13 cellular contexts compared by ENCODE assay signal in the genomic region with DNA sequence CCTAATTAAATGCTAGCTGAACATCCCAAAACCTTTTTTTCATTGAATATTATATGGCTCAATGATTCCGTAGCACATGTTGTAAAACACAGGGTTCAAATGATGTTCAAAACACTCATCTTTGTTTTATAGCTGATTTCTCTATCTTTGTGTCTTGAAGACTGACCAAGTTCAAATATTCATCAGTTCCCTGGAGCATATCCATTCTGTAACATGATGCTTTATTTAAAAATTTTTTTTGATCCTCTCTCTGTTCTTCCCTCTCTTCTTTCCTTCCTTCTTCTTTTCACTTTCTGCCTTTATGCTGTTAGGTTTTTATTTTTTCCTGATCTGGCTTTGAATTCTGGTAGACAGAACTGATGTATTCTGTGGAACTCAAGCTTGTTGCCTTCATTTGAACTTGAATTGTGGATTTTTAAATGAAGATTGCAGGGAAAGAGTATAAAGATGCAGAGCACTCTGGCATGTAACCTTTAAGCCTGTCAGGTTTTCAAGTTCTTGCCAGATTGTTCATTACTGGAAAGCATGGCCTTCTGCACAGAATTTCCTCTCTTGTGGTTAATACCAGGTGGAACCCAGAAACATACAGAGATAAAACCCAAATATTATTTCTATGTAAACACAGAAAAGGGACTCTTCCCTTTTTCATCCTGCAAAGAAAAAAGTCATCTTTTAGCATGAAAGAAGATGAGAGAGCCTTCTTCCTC. TPM values are rescaled to one million over a fixed set of nuclear protein-coding genes. Genes with fewer than 3 reads are reported as not detected.
DNase-seq lines count a peak whose midpoint lies in the region; ATAC-seq and FAIRE-seq lines count a peak whose summit lies in the region.
"Had no signal": no experiment of that assay in that cellular context is flagged by ENCODE, and none has a peak within 500 bp of the region (broad histone marks: within the 10 kb centered on the region; RNA-seq: fewer than 3 reads in every experiment).

No MANE protein-coding gene starts in this region.

- H4K20me1 ChIP-seq in BLaER1: no peaks in the 10 kb centered on the region

- ATAC-seq in GM18502 (IDR thresholded peaks at IDR 0.05; ENCODE audit: poor library complexity, unreplicated experiment) (no peak), GM21825 (IDR thresholded peaks at IDR 0.05; ENCODE audit: unreplicated experiment) (no peak)

- no peak overlapping the region for H3K18ac ChIP-seq in mesenchymal stem cell (ENCODE audit: low read depth in 1 of 2, low read length in 2 of 2)

- no peaks in the 10 kb centered on the region for H3K9me3 Mint-ChIP-seq in activated T-helper 2 cell treated with anti-CD3 and anti-CD28 coated beads, Interferon-gamma antibody, Interleukin-2, Interleukin-4, amounts not matched to agents 10 μg/mL and 5 μg/mL and 100 μg/mL, durations not matched to agents 14 hours and 24 hours and 36 hours

- H3K27ac Mint-ChIP-seq in activated T-helper 2 cell treated with anti-CD3 and anti-CD28 coated beads, Interferon-gamma antibody, Interleukin-2, Interleukin-4, amounts not matched to agents 10 μg/mL and 5 μg/mL and 100 μg/mL, durations not matched to agents 14 hours and 24 hours and 36 hours: peak overlapping the region; percentile 78

- H3K4me3 ChIP-seq in BLaER1 (no peak overlapping the region), mesenchymal stem cell (ENCODE audit: insufficient read depth in 1 of 2, low read depth in 1 of 2, low read length in 2 of 2) (no peak overlapping the region)
- H3K4me3 ChIP-seq: lung had no signal

- H4K91ac ChIP-seq in mesenchymal stem cell (ENCODE audit: low read length): no peak overlapping the region

- H3K4me1 Mint-ChIP-seq in activated T-helper 2 cell treated with anti-CD3 and anti-CD28 coated beads, Interferon-gamma antibody, Interleukin-2, Interleukin-4, amounts not matched to agents 10 μg/mL and 5 μg/mL and 100 μg/mL, durations not matched to agents 14 hours and 24 hours and 36 hours (ENCODE audit: low read depth): peaks cover 50% of the 10 kb centered on the region

- no peak overlapping the region for H4K8ac ChIP-seq in mesenchymal stem cell (ENCODE audit: low read length)

- H3K27ac ChIP-seq in BLaER1 (no peak overlapping the region), mesenchymal stem cell (ENCODE audit: low read length, poor library complexity, severe bottlenecking) (peak overlapping the region; percentile 48)
- H3K27ac ChIP-seq: C4-2B had no signal

- H2AFZ ChIP-seq in mesenchymal stem cell (ENCODE audit: low read depth, low read length): no peak overlapping the region

- H3K27me3 ChIP-seq in BLaER1 (no peaks in the 10 kb centered on the region), mesenchymal stem cell (ENCODE audit: control insufficient read depth in 1 of 2, insufficient read depth in 1 of 2, low read length in 2 of 2) (no peaks in the 10 kb centered on the region)

- peak; percentile 70 for FAIRE-seq in GM18507 (lab: Jason Lieb, UNC)

- no CpG with 5 or more reads among the region's 1 CpG for WGBS in mesenchymal stem cell

- H3K9me3 ChIP-seq in BLaER1: no peaks in the 10 kb centered on the region
- H3K9me3 ChIP-seq in mesenchymal stem cell (ENCODE audit: control insufficient read depth, low read length): no peaks in the 10 kb centered on the region

- peak overlapping the region; percentile 37 for H3K4me3 Mint-ChIP-seq in activated T-helper 2 cell treated with anti-CD3 and anti-CD28 coated beads, Interferon-gamma antibody, Interleukin-2, Interleukin-4, amounts not matched to agents 10 μg/mL and 5 μg/mL and 100 μg/mL, durations not matched to agents 14 hours and 24 hours and 36 hours (ENCODE audit: low read depth)

- no peak overlapping the region for H2BK120ac ChIP-seq in mesenchymal stem cell (ENCODE audit: low read depth, low read length)

- H2BK15ac ChIP-seq in mesenchymal stem cell (ENCODE audit: low read depth, poor library complexity, severe bottlenecking): no peak overlapping the region

- no peak overlapping the region for H2BK12ac ChIP-seq in mesenchymal stem cell (ENCODE audit: low read length in 2 of 2)

- H3K36me3 ChIP-seq in BLaER1 (peaks cover 67% of the 10 kb centered on the region), mesenchymal stem cell (ENCODE audit: control insufficient read depth in 1 of 2, insufficient read depth in 2 of 2, low read depth in 1 of 2, low read length in 2 of 2) (peaks cover 0 to 32% of the 10 kb centered on the region in 2 experiments)

- no peak overlapping the region for H3K23ac ChIP-seq in mesenchymal stem cell (ENCODE audit: low read length in 2 of 2)

- H3K4me1 ChIP-seq in BLaER1 (peaks cover 34% of the 10 kb centered on the region), mesenchymal stem cell (ENCODE audit: control insufficient read depth, insufficient read depth, low read depth, low read length) (peaks cover 6% of the 10 kb centered on the region)

- H3K27me3 Mint-ChIP-seq in activated T-helper 2 cell treated with anti-CD3 and anti-CD28 coated beads, Interferon-gamma antibody, Interleukin-2, Interleukin-4, amounts not matched to agents 10 μg/mL and 5 μg/mL and 100 μg/mL, durations not matched to agents 14 hours and 24 hours and 36 hours (ENCODE audit: low read depth): no peaks in the 10 kb centered on the region

- H3K9ac ChIP-seq in BLaER1 (0 out of 2 replicates have a peak overlapping the region, but pooled peaks have one; percentile 6), mesenchymal stem cell (ENCODE audit: low read length) (peak overlapping the region; percentile 27)

- no peak overlapping the region for H3K14ac ChIP-seq in mesenchymal stem cell (ENCODE audit: low read length in 2 of 2)

- H2AK5ac ChIP-seq in mesenchymal stem cell (ENCODE audit: low read length, severe bottlenecking): no peak overlapping the region

- DNase-seq in GM18507 (ENCODE audit: extremely low spot score, insufficient read length, low read depth): no peak
- DNase-seq in activated T-helper 2 cell treated with anti-CD3 and anti-CD28 coated beads, Interferon-gamma antibody, Interleukin-2, Interleukin-4, amounts not matched to agents 10 μg/mL and 5 μg/mL and 100 μg/mL, durations not matched to agents 14 hours and 24 hours and 36 hours (ENCODE audit: low spot score): no peak
- no peak for DNase-seq in mesenchymal stem cell
- DNase-seq in NCI-H446 (lab: John Stamatoyannopoulos, UW): no peak
- DNase-seq in NCI-H2227 (lab: John Stamatoyannopoulos, UW; ENCODE audit: unreplicated experiment): no peak
- DNase-seq: NCI-H187; stimulated activated CD4-positive, alpha-beta T cell treated with anti-CD3 and anti-CD28 coated beads, Interleukin-2, amount 100 ng/mL, for 24 hours had no signal

- H3K79me1 ChIP-seq in mesenchymal stem cell (replicated peaks; ENCODE audit: low read length, poor library complexity, severe bottlenecking): peaks cover 2% of the 10 kb centered on the region

- intact Hi-C loops in activated T-helper 2 cell treated with anti-CD3 and anti-CD28 coated beads, Interferon-gamma antibody, Interleukin-2, Interleukin-4, amounts not matched to agents 10 μg/mL and 5 μg/mL and 100 μg/mL, durations not matched to agents 14 hours and 24 hours and 36 hours (cut with micrococcal nuclease): loop anchor here (2.0 kb wide), 1 partner anchor 72 kb away; no protein-coding TSS in a partner anchor

- H3K4ac ChIP-seq in mesenchymal stem cell (ENCODE audit: low read depth in 1 of 2, low read length in 2 of 2): no peak overlapping the region

- peak overlapping the region; percentile 29; the same call in 1 of the 2 replicates for H3K4me2 ChIP-seq in BLaER1
- no peak overlapping the region for H3K4me2 ChIP-seq in mesenchymal stem cell (ENCODE audit: low read length, poor library complexity, severe bottlenecking)

- H2BK5ac ChIP-seq in mesenchymal stem cell (ENCODE audit: low read depth, low read length, poor library complexity, severe bottlenecking): no peak overlapping the region

- H3K36me3 Mint-ChIP-seq in activated T-helper 2 cell treated with anti-CD3 and anti-CD28 coated beads, Interferon-gamma antibody, Interleukin-2, Interleukin-4, amounts not matched to agents 10 μg/mL and 5 μg/mL and 100 μg/mL, durations not matched to agents 14 hours and 24 hours and 36 hours (ENCODE audit: low read depth): peaks cover 40% of the 10 kb centered on the region

RNA-seq across cellular contexts. Expression of gene PROX2, which starts 39.5 kb away (rescaled TPM):
- 0.05 and 0.34 TPM in 2 replicates for total RNA-seq in activated T-helper 2 cell treated with anti-CD3 and anti-CD28 coated beads, Interferon-gamma antibody, Interleukin-2, Interleukin-4, amounts not matched to agents 10 μg/mL and 5 μg/mL and 100 μg/mL, durations not matched to agents 14 hours and 24 hours and 36 hours
- polyA plus RNA-seq in mesenchymal stem cell (2013, experiment 1 of 2): not detected
- not detected for polyA plus RNA-seq in mesenchymal stem cell (2013, experiment 2 of 2)
- total RNA-seq: posterior vena cava had no signal

RNA-seq across cellular contexts. Expression of gene DLST, which starts 45.3 kb away (rescaled TPM):
- 102 and 103 TPM in 2 replicates for total RNA-seq in activated T-helper 2 cell treated with anti-CD3 and anti-CD28 coated beads, Interferon-gamma antibody, Interleukin-2, Interleukin-4, amounts not matched to agents 10 μg/mL and 5 μg/mL and 100 μg/mL, durations not matched to agents 14 hours and 24 hours and 36 hours
- polyA plus RNA-seq in mesenchymal stem cell (2013, experiment 1 of 2): 47.5 TPM
- 47.1 TPM for polyA plus RNA-seq in mesenchymal stem cell (2013, experiment 2 of 2)
